Comparison of ENCODE assay signal across 25 cellular contexts in the genomic region with DNA sequence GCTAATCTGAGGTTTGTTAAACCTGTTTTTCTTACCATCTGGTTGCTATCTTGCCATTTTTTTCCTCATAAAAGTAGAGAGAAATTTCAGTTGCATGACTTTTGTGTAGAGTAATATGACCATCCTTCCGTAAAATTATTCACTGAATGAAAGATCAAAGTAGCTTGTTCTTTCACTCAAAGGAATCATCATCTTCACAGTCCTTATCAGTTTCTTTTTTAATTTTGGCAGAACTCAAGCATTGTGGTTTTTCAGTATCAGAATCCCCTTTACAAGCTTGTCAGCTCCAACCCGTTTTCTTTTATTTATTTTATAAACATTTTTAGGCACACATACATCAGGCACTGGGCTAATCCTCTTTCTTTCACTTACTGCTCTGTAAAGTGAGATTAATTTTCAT.
"Had no signal": no experiment of that assay in that cellular context is flagged by ENCODE, and none has a peak within 500 bp of the region (broad histone marks: within the 10 kb centered on the region; RNA-seq: fewer than 3 reads in every experiment).

No MANE protein-coding gene starts in this region.

- H3K9me3 ChIP-seq: SK-N-SH had no signal

- DNase-seq: Karpas-422; KG1; MV-4-11; NCI-H1048; NCI-H1105; NCI-H1417; NCI-H146; NCI-H1694 treated with DMSO at 0.1 percent for 48 hours; NCI-H1930; NCI-H2081; NCI-H2107; NCI-H2227 treated with DMSO at 0.1 percent for 48 hours; NCI-H446; NCI-H510A; NCI-H524 treated with DMSO at 0.1 percent for 48 hours; NCI-H69; NCI-H774; NK-92 treated with Interleukin-12 subunit alpha and Interleukin-12 subunit beta, amount 100 ng/mL, for 24 hours; OCI-M1; RPMI8226; SHP77; SK-N-SH; SW 1271; T-cell had no signal

- ATAC-seq: HepG2, T-cell had no signal
